34 cellular contexts compared by ENCODE assay signal in the genomic region with DNA sequence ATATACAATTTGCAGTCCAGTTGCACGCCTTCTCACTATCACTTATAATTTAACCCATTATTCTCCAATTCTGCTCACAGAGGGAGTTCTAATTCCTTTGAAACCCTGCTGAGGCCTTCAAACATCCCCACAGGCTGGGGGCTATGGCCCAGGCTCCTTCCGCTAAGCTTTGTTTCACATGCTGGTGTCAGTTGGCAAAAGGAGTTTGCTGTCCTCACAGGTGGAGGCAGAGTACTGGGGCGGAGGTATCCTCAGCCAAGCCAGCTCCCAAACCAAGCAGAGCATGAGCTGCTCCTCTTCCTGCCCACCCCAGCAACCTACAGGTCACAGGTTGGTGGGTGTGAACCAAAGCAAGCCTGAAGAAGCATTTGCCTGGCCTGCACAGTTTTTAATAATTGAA. TPM values are rescaled to one million over a fixed set of nuclear protein-coding genes. Genes with fewer than 3 reads are reported as not detected.
"Had no signal": no experiment of that assay in that cellular context is flagged by ENCODE, and none has a peak within 500 bp of the region (broad histone marks: within the 10 kb centered on the region; RNA-seq: fewer than 3 reads in every experiment).

No MANE protein-coding gene starts in this region.

- H3K9me3 ChIP-seq: adrenal gland, body of pancreas, esophagus squamous epithelium, gastroesophageal sphincter had no signal

- ATAC-seq: activated CD8-positive, alpha-beta memory T cell treated with anti-CD3 and anti-CD28 coated beads, Interleukin-2, amount 10 ng/mL, durations not matched to agents 7 days and 5 days; activated CD8-positive, alpha-beta T cell treated with anti-CD3 and anti-CD28 coated beads, Interleukin-2, amount 10 ng/mL, durations not matched to agents 7 days and 5 days; activated naive CD8-positive, alpha-beta T cell treated with anti-CD3 and anti-CD28 coated beads, Interleukin-2, amount 50 U/mL, for 24 hours; body of pancreas; effector memory CD8-positive, alpha-beta T cell; gastroesophageal sphincter; T-helper 17 cell had no signal

- H3K36me3 Mint-ChIP-seq: activated CD4-positive, alpha-beta memory T cell treated with anti-CD3 and anti-CD28 coated beads for 36 hours; activated CD8-positive, alpha-beta memory T cell treated with anti-CD3 and anti-CD28 coated beads, Interleukin-2, amount 10 ng/mL, durations not matched to agents 7 days and 5 days; activated naive CD4-positive, alpha-beta T cell treated with anti-CD3 and anti-CD28 coated beads, Interleukin-2, amount 50 U/mL, for 24 hours; activated naive CD8-positive, alpha-beta T cell treated with anti-CD3 and anti-CD28 coated beads for 36 hours had no signal

- DNase-seq: activated CD4-positive, alpha-beta memory T cell treated with anti-CD3 and anti-CD28 coated beads for 36 hours; activated CD4-positive, alpha-beta T cell treated with anti-CD3 and anti-CD28 coated beads for 1 hour; activated CD4-positive, alpha-beta T cell treated with anti-CD3 and anti-CD28 coated beads for 48 hours; activated CD8-positive, alpha-beta memory T cell treated with anti-CD3 and anti-CD28 coated beads, Interleukin-2, amount 10 ng/mL, durations not matched to agents 7 days and 5 days; activated CD8-positive, alpha-beta memory T cell treated with anti-CD3 and anti-CD28 coated beads, Interleukin-2, amount 50 U/mL, for 4 hours; activated CD8-positive, alpha-beta T cell treated with anti-CD3 and anti-CD28 coated beads, Interleukin-2, amount 10 ng/mL, durations not matched to agents 7 days and 5 days; activated effector memory CD4-positive, alpha-beta T cell treated with anti-CD3 and anti-CD28 coated beads, Interleukin-2, amount 50 U/mL, for 16 hours; activated naive CD4-positive, alpha-beta T cell treated with anti-CD3 and anti-CD28 coated beads for 36 hours; activated naive CD8-positive, alpha-beta T cell treated with anti-CD3 and anti-CD28 coated beads for 36 hours; activated naive CD8-positive, alpha-beta T cell treated with anti-CD3 and anti-CD28 coated beads, Interleukin-2, amount 50 U/mL, for 24 hours; activated T-cell treated with anti-CD3 and anti-CD28 coated beads, Interleukin-2, amount 50 U/mL, for 1 hour; activated T-cell treated with anti-CD3 and anti-CD28 coated beads, Interleukin-2, amount 50 U/mL, for 48 hours; adrenal gland; amygdala; aorta; body of pancreas; caudate nucleus; cortex of kidney; dermis blood vessel endothelial cell; effector CD4-positive, alpha-beta T cell; effector memory CD8-positive, alpha-beta T cell; esophagus squamous epithelium; foreskin melanocyte; T-helper 1 cell; T-helper 17 cell; T1000 had no signal

- H3K4me1 Mint-ChIP-seq: activated CD8-positive, alpha-beta memory T cell treated with anti-CD3 and anti-CD28 coated beads, Interleukin-2, amount 10 ng/mL, durations not matched to agents 7 days and 5 days; activated naive CD4-positive, alpha-beta T cell treated with anti-CD3 and anti-CD28 coated beads, Interleukin-2, amount 50 U/mL, for 24 hours; activated naive CD8-positive, alpha-beta T cell treated with anti-CD3 and anti-CD28 coated beads for 36 hours; activated naive CD8-positive, alpha-beta T cell treated with anti-CD3 and anti-CD28 coated beads, Interleukin-2, amount 50 U/mL, for 24 hours; T-helper 17 cell had no signal

- H3K36me3 ChIP-seq: adrenal gland, esophagus squamous epithelium, gastroesophageal sphincter had no signal

- H3K9me3 Mint-ChIP-seq: activated CD4-positive, alpha-beta memory T cell treated with anti-CD3 and anti-CD28 coated beads for 36 hours; activated naive CD4-positive, alpha-beta T cell treated with anti-CD3 and anti-CD28 coated beads for 36 hours; activated naive CD4-positive, alpha-beta T cell treated with anti-CD3 and anti-CD28 coated beads, Interleukin-2, amount 50 U/mL, for 24 hours; activated naive CD8-positive, alpha-beta T cell treated with anti-CD3 and anti-CD28 coated beads for 36 hours; activated naive CD8-positive, alpha-beta T cell treated with anti-CD3 and anti-CD28 coated beads, Interleukin-2, amount 50 U/mL, for 24 hours; activated T-helper 1 cell treated with anti-CD3 and anti-CD28 coated beads, Interleukin-12 subunit alpha, Interleukin-12 subunit beta, Interleukin-2, Interleukin-4 antibody, amounts not matched to agents 30 ng/mL and 10 ng/mL and 1 ng/mL, durations not matched to agents 14 hours and 24 hours and 36 hours; activated T-helper 2 cell treated with anti-CD3 and anti-CD28 coated beads, Interferon-gamma antibody, Interleukin-2, Interleukin-4, amounts not matched to agents 10 μg/mL and 5 μg/mL and 100 μg/mL, durations not matched to agents 14 hours and 24 hours and 36 hours; T-helper 2 cell treated with Interferon-gamma antibody and Interleukin-4, amounts not matched to agents 5 μg/mL and 100 μg/mL, for 36 hours had no signal

- H3K4me3 ChIP-seq: adrenal gland, body of pancreas, esophagus squamous epithelium, gastroesophageal sphincter had no signal

- H3K4me1 ChIP-seq: adrenal gland had no signal

- H3K27me3 Mint-ChIP-seq: activated CD4-positive, alpha-beta memory T cell treated with anti-CD3 and anti-CD28 coated beads for 36 hours; activated CD8-positive, alpha-beta memory T cell treated with anti-CD3 and anti-CD28 coated beads, Interleukin-2, amount 10 ng/mL, durations not matched to agents 7 days and 5 days; activated naive CD8-positive, alpha-beta T cell treated with anti-CD3 and anti-CD28 coated beads, Interleukin-2, amount 50 U/mL, for 24 hours; effector memory CD8-positive, alpha-beta T cell had no signal

- H3K27me3 ChIP-seq: adrenal gland, body of pancreas, esophagus squamous epithelium, gastroesophageal sphincter had no signal

- H3K27ac ChIP-seq: adrenal gland, body of pancreas, epithelial cell of prostate, esophagus squamous epithelium, gastroesophageal sphincter had no signal

- H3K27ac Mint-ChIP-seq: activated CD4-positive, alpha-beta memory T cell treated with anti-CD3 and anti-CD28 coated beads for 36 hours; activated CD8-positive, alpha-beta memory T cell treated with anti-CD3 and anti-CD28 coated beads, Interleukin-2, amount 10 ng/mL, durations not matched to agents 7 days and 5 days; activated CD8-positive, alpha-beta T cell treated with anti-CD3 and anti-CD28 coated beads, Interleukin-2, amount 10 ng/mL, durations not matched to agents 7 days and 5 days; activated naive CD4-positive, alpha-beta T cell treated with anti-CD3 and anti-CD28 coated beads for 36 hours; activated naive CD4-positive, alpha-beta T cell treated with anti-CD3 and anti-CD28 coated beads, Interleukin-2, amount 50 U/mL, for 24 hours; activated naive CD8-positive, alpha-beta T cell treated with anti-CD3 and anti-CD28 coated beads for 36 hours; activated naive CD8-positive, alpha-beta T cell treated with anti-CD3 and anti-CD28 coated beads, Interleukin-2, amount 50 U/mL, for 24 hours; activated T-helper 1 cell treated with anti-CD3 and anti-CD28 coated beads, Interleukin-12 subunit alpha, Interleukin-12 subunit beta, Interleukin-2, Interleukin-4 antibody, amounts not matched to agents 30 ng/mL and 10 ng/mL and 1 ng/mL, durations not matched to agents 14 hours and 24 hours and 36 hours; activated T-helper 2 cell treated with anti-CD3 and anti-CD28 coated beads, Interferon-gamma antibody, Interleukin-2, Interleukin-4, amounts not matched to agents 10 μg/mL and 5 μg/mL and 100 μg/mL, durations not matched to agents 14 hours and 24 hours and 36 hours; effector memory CD8-positive, alpha-beta T cell; T-helper 17 cell; T-helper 2 cell treated with Interferon-gamma antibody and Interleukin-4, amounts not matched to agents 5 μg/mL and 100 μg/mL, for 36 hours had no signal

- H3K4me3 Mint-ChIP-seq: activated CD4-positive, alpha-beta memory T cell treated with anti-CD3 and anti-CD28 coated beads for 36 hours; activated CD8-positive, alpha-beta memory T cell treated with anti-CD3 and anti-CD28 coated beads, Interleukin-2, amount 10 ng/mL, durations not matched to agents 7 days and 5 days; activated CD8-positive, alpha-beta T cell treated with anti-CD3 and anti-CD28 coated beads, Interleukin-2, amount 10 ng/mL, durations not matched to agents 7 days and 5 days; activated naive CD4-positive, alpha-beta T cell treated with anti-CD3 and anti-CD28 coated beads for 36 hours; activated naive CD4-positive, alpha-beta T cell treated with anti-CD3 and anti-CD28 coated beads, Interleukin-2, amount 50 U/mL, for 24 hours; activated naive CD8-positive, alpha-beta T cell treated with anti-CD3 and anti-CD28 coated beads for 36 hours; activated naive CD8-positive, alpha-beta T cell treated with anti-CD3 and anti-CD28 coated beads, Interleukin-2, amount 50 U/mL, for 24 hours; activated T-helper 1 cell treated with anti-CD3 and anti-CD28 coated beads, Interleukin-12 subunit alpha, Interleukin-12 subunit beta, Interleukin-2, Interleukin-4 antibody, amounts not matched to agents 30 ng/mL and 10 ng/mL and 1 ng/mL, durations not matched to agents 14 hours and 24 hours and 36 hours; effector memory CD8-positive, alpha-beta T cell; T-helper 17 cell; T-helper 2 cell treated with Interferon-gamma antibody and Interleukin-4, amounts not matched to agents 5 μg/mL and 100 μg/mL, for 36 hours had no signal

RNA-seq across cellular contexts. Expression of a gene that starts 21.5 kb away (rescaled TPM):
- total RNA-seq: activated CD4-positive, alpha-beta memory T cell treated with anti-CD3 and anti-CD28 coated beads for 36 hours; activated CD8-positive, alpha-beta memory T cell treated with anti-CD3 and anti-CD28 coated beads for 36 hours; activated CD8-positive, alpha-beta memory T cell treated with anti-CD3 and anti-CD28 coated beads, Interleukin-2, amount 10 ng/mL, durations not matched to agents 7 days and 5 days; activated CD8-positive, alpha-beta T cell treated with anti-CD3 and anti-CD28 coated beads, Interleukin-2, amount 10 ng/mL, durations not matched to agents 7 days and 5 days; activated naive CD4-positive, alpha-beta T cell treated with anti-CD3 and anti-CD28 coated beads for 36 hours; activated naive CD8-positive, alpha-beta T cell treated with anti-CD3 and anti-CD28 coated beads for 36 hours; activated T-helper 1 cell treated with anti-CD3 and anti-CD28 coated beads, Interleukin-12 subunit alpha, Interleukin-12 subunit beta, Interleukin-2, Interleukin-4 antibody, amounts not matched to agents 30 ng/mL and 10 ng/mL and 1 ng/mL, durations not matched to agents 14 hours and 24 hours and 36 hours; activated T-helper 2 cell treated with anti-CD3 and anti-CD28 coated beads, Interferon-gamma antibody, Interleukin-2, Interleukin-4, amounts not matched to agents 10 μg/mL and 5 μg/mL and 100 μg/mL, durations not matched to agents 14 hours and 24 hours and 36 hours; endothelial cell of umbilical vein; T-helper 17 cell had no signal
